ENCODE assay signal across 25 cellular contexts in the genomic region with DNA sequence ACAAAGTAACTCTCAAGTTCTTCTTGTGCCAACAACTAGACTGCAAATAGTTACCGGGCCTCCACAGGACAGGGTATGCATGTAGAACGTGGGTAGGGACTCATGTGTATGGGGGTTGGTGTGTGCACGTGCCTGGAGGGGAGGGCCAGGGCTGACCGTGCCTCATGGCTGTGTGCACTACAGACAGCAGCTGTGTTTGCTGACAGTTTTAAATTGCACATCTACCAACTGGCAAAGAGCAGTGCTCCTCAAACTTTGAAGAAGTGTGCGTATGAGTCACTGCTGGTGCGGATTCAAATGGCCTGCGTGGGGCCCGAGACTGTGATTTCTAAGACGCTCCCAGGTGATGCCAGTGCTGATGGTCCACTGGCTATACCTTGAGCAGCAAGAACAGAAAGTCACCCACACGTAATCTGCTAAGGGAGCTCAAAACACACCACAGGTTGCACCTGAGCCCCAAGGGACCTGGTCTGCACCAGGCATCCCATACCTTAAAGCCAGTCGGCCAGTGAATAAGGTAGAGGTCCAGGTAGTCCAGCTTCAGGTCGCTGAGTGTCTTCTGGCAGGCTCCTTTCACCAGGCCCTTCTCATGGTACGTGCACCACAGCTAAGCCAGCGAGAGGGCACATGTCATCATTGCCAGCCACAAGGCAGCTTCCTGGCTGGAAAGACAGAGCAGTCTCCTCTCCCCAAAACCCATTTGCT. TPM values are rescaled to one million over a fixed set of nuclear protein-coding genes. Genes with fewer than 3 reads are reported as not detected.
DNase-seq lines count a peak whose midpoint lies in the region; ATAC-seq and TF ChIP-seq lines count a peak whose summit lies in the region.
"Had no signal": no experiment of that assay in that cellular context is flagged by ENCODE, and none has a peak within 500 bp of the region (broad histone marks: within the 10 kb centered on the region; RNA-seq: fewer than 3 reads in every experiment).

No MANE protein-coding gene starts in this region.

- no peaks in the 10 kb centered on the region for H3K9me3 ChIP-seq in right cardiac atrium (ENCODE audit: control insufficient read depth, low read length)
- no peaks in the 10 kb centered on the region for H3K9me3 ChIP-seq in left lung
- H3K9me3 ChIP-seq: lower lobe of right lung, SJSA1 had no signal

- peaks cover 13% of the 10 kb centered on the region for H3K4me1 ChIP-seq in right cardiac atrium (ENCODE audit: control insufficient read depth, insufficient read depth, low read length)
- H3K4me1 ChIP-seq in left lung = peaks cover 0 to 20% of the 10 kb centered on the region in 2 donors

- intact Hi-C loops in Right ventricle myocardium inferior (cut with DNase I) = no loop called here
- intact Hi-C loops in right cardiac atrium (cut with DNase I) = loop anchor here in 1 of 4 donors (5.0 kb wide), 1 partner anchor 42 kb away; no protein-coding TSS in a partner anchor
- intact Hi-C loops in left lung (cut with DNase I) = no loop called here

- DNase-seq in Right ventricle myocardium inferior (ENCODE audit: missing footprints) (no peak), right cardiac atrium (no peak), RPMI7951 (ENCODE audit: low read depth) (peak; percentile 84), left lung (no peak), KBM-7 (no peak), germinal center (ENCODE audit: low spot score) (no peak)
- DNase-seq: ACHN; activated CD4-positive, alpha-beta T cell treated with anti-CD3 and anti-CD28 coated beads, Interleukin-2, amount 50 U/mL, for 4 hours; activated naive CD4-positive, alpha-beta T cell treated with anti-CD3 and anti-CD28 coated beads for 36 hours; activated T-cell treated with anti-CD3 and anti-CD28 coated beads, Interleukin-2, amount 50 U/mL, for 24 hours; aorta; CD4-positive, alpha-beta memory T cell; DND-41; lower lobe of right lung; NCI-H1930; NCI-H524; stimulated activated CD4-positive, alpha-beta T cell treated with anti-CD3 and anti-CD28 coated beads, Interleukin-1b, Interleukin-23, amount 100 ng/mL, for 48 hours; stimulated activated naive CD8-positive, alpha-beta T cell treated with anti-CD3 and anti-CD28 coated beads, Interleukin-15, Interleukin-2, amounts not matched to agents 100 U/mL and 50 U/mL, for 24 hours; T-helper 17 cell had no signal

- H3K27me3 ChIP-seq in right cardiac atrium (ENCODE audit: control insufficient read depth, insufficient read depth) = no peaks in the 10 kb centered on the region
- no peaks in the 10 kb centered on the region for H3K27me3 ChIP-seq in left lung
- H3K27me3 ChIP-seq: SJSA1 had no signal

- WGBS in right cardiac atrium = 65% methylated on average over 14 of the region's 14 CpGs

- peak; percentile 30 for ATAC-seq in Right ventricle myocardium inferior
- ATAC-seq in right cardiac atrium = no peak
- ATAC-seq in left lung = peak; percentile 45
- no peak for ATAC-seq in HG02678 (IDR thresholded peaks at IDR 0.05; ENCODE audit: unreplicated experiment)
- no peak for ATAC-seq in HG03139 (IDR thresholded peaks at IDR 0.05; ENCODE audit: unreplicated experiment)
- ATAC-seq: sciatic nerve; stimulated activated naive CD8-positive, alpha-beta T cell treated with anti-CD3 and anti-CD28 coated beads, Interleukin-15, Interleukin-2, amounts not matched to agents 100 U/mL and 50 U/mL, for 24 hours; T-helper 17 cell had no signal

- in situ Hi-C loops in KBM-7 (cut with MboI; ENCODE audit: low pct_unique_long_range_greater_than_20kb, low sequenced_read_pairs) = no loop called here

- peaks cover 0 to 56% of the 10 kb centered on the region in 2 donors for H3K36me3 ChIP-seq in left lung

- no peak overlapping the region for H3K4me3 ChIP-seq in right cardiac atrium (ENCODE audit: low read length)
- no peak overlapping the region for H3K4me3 ChIP-seq in left lung
- H3K4me3 ChIP-seq: lower lobe of right lung, SJSA1 had no signal

- no peak for TF ChIP-seq CTCF in left lung (IDR thresholded peaks at IDR 0.05)

- no peak overlapping the region for H3K27ac ChIP-seq in right cardiac atrium (ENCODE audit: low read length)
- no peak overlapping the region for H3K27ac ChIP-seq in left lung
- H3K27ac ChIP-seq: HL-60, lower lobe of right lung, SJSA1, VCaP had no signal

RNA-seq across cellular contexts. Expression of gene AKR1B1, which starts 8.5 kb away (rescaled TPM):
- total RNA-seq in Right ventricle myocardium inferior (232 TPM), right cardiac atrium (100 to 1,000 TPM; 133 to 191 (median 159) TPM), left lung (10 to 100 TPM; 79.1 to 85.0 TPM)
- 211 TPM for polyA plus RNA-seq in right cardiac atrium
- 353 and 358 TPM in 2 replicates for total RNA-seq in RPMI7951 (2014; rRNA removed; shearing (Covaris generic))

Comparison
In these comparisons a context has a peak if more than half of its experiments do, and no peak if none do; other contexts are left out.
1. ATAC-seq: peak in Right ventricle myocardium inferior (single experiment) and left lung (single experiment); none in right cardiac atrium (0 of 2), HG02678 (single experiment) and HG03139 (single experiment).